In the genomic region with DNA sequence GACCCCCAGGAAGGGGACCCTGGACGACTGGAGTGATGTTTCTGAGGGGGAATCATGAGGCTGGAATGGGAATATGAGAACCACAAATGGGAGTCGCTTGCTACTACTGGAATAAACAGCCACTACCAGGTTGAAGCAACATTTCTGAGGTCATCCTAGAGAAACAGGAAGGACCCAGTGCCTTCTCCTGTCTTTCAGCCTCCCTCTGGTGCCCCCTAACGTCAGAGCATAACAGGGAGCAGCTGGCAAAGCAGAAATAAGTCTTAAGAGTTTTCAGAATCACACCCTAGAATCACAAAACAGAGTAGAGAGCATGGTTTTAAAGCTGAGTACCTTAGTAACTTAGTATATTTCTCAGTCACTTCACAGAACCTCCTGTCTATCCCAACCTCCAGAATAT, we compare ENCODE assay signal across 8 cellular contexts.
A peak's percentile ranks its signal among the peaks of the same experiment; 100 is the strongest.
DNase-seq lines count a peak whose midpoint lies in the region; ATAC-seq and TF ChIP-seq lines count a peak whose summit lies in the region.

No MANE protein-coding gene starts in this region.

- H3K4me2 ChIP-seq in PC-9, result no peak overlapping the region

- POLR2A ChIA-PET in PC-9 (lab: Charles Lee; ENCODE audit: unreplicated experiment), result no interaction called here

- no peaks in the 10 kb centered on the region for H3K9me3 ChIP-seq in PC-9 (ENCODE audit: insufficient read depth, low read depth)

- TF ChIP-seq CTCF in PC-9 (conservative IDR thresholded peaks at IDR 0.05) (peak; percentile 53; the same call in 1 of the 2 replicates), foreskin keratinocyte (conservative IDR thresholded peaks at IDR 0.05) (peak; percentile 82)

- no peaks in the 10 kb centered on the region for H3K9me3 Mint-ChIP-seq in stimulated activated memory B cell treated with anti-CD40 and anti-IgM and Interleukin-4, amounts not matched to agents 10 μg/mL and 1 μg/mL and 100 μg/mL, for 72 hours

- no peaks in the 10 kb centered on the region for H3F3A ChIP-seq in PC-9 (ENCODE audit: insufficient read depth, low read depth)

- H3K4me3 Mint-ChIP-seq in stimulated activated memory B cell treated with anti-CD40 and anti-IgM and Interleukin-4, amounts not matched to agents 10 μg/mL and 1 μg/mL and 100 μg/mL, for 72 hours, result no peak overlapping the region

- no peaks in the 10 kb centered on the region for H3K4me1 Mint-ChIP-seq in stimulated activated memory B cell treated with anti-CD40 and anti-IgM and Interleukin-4, amounts not matched to agents 10 μg/mL and 1 μg/mL and 100 μg/mL, for 72 hours

- DNase-seq in COLO829 (ENCODE audit: low spot score) (peak; percentile 73), PC-9 (peak in 1 of 2 experiments; percentile 37), foreskin keratinocyte (peak; percentile 38 to 60), NCI-H1092 treated with DMSO at 0.1 percent for 48 hours (lab: John Stamatoyannopoulos, UW) (no peak)

- H3K36me3 ChIP-seq in PC-9 (ENCODE audit: low read depth), result no peaks in the 10 kb centered on the region

- H3K27me3 ChIP-seq in PC-9 (ENCODE audit: insufficient read depth, low read depth), result no peaks in the 10 kb centered on the region
- H3K27me3 ChIP-seq in foreskin keratinocyte, result no peaks in the 10 kb centered on the region

- H3K4me1 ChIP-seq in PC-9 (replicated peaks; ENCODE audit: insufficient read depth), result no peaks in the 10 kb centered on the region
- no peaks in the 10 kb centered on the region for H3K4me1 ChIP-seq in foreskin keratinocyte

- no peak overlapping the region for H2AFZ ChIP-seq in PC-9

- H3K9me2 ChIP-seq in PC-9 (ENCODE audit: insufficient read depth), result no peaks in the 10 kb centered on the region

- peak; percentile 71 for ATAC-seq in GM18861 (IDR thresholded peaks at IDR 0.05; ENCODE audit: unreplicated experiment)
- ATAC-seq in HG03139 (IDR thresholded peaks at IDR 0.05; ENCODE audit: unreplicated experiment), result peak; percentile 84
- peak; percentile 85 for ATAC-seq in foreskin keratinocyte
- ATAC-seq in HG02852 (IDR thresholded peaks at IDR 0.05; ENCODE audit: unreplicated experiment), result no peak
- no peak for ATAC-seq in stimulated activated memory B cell treated with anti-CD40 and anti-IgM and Interleukin-4, amounts not matched to agents 10 μg/mL and 1 μg/mL and 100 μg/mL, for 72 hours

- no peak overlapping the region for H3K27ac Mint-ChIP-seq in stimulated activated memory B cell treated with anti-CD40 and anti-IgM and Interleukin-4, amounts not matched to agents 10 μg/mL and 1 μg/mL and 100 μg/mL, for 72 hours

- CTCF ChIA-PET in PC-9 (lab: Charles Lee), result no interaction called here

- no peaks in the 10 kb centered on the region for H3K27me3 Mint-ChIP-seq in stimulated activated memory B cell treated with anti-CD40 and anti-IgM and Interleukin-4, amounts not matched to agents 10 μg/mL and 1 μg/mL and 100 μg/mL, for 72 hours

- BruUV-seq in PC-9 (replicated peaks; lab: Mats Ljungman, UMichigan), result no TSS peak

- H3K79me2 ChIP-seq in PC-9 (ENCODE audit: low read depth), result no peaks in the 10 kb centered on the region

- no peaks in the 10 kb centered on the region for H3K36me3 Mint-ChIP-seq in stimulated activated memory B cell treated with anti-CD40 and anti-IgM and Interleukin-4, amounts not matched to agents 10 μg/mL and 1 μg/mL and 100 μg/mL, for 72 hours

- H4K20me1 ChIP-seq in PC-9 (ENCODE audit: insufficient read depth), result no peaks in the 10 kb centered on the region

- H3K4me3 ChIP-seq in PC-9, result no peak overlapping the region

- intact Hi-C loops in PC-9 (cut with micrococcal nuclease; ENCODE audit: unreplicated experiment), result loop anchor here (5.0 kb wide), 1 partner anchor 338 kb away; no protein-coding TSS in a partner anchor

- H3K27ac ChIP-seq in PC-9, result no peak overlapping the region
- H3K27ac ChIP-seq in foreskin keratinocyte, result no peak overlapping the region

Comparison
In these comparisons a context has a peak if more than half of its experiments do, and no peak if none do; other contexts are left out.
1. ATAC-seq: peak in GM18861 (single experiment), HG03139 (single experiment) and foreskin keratinocyte (single experiment); none in HG02852 (single experiment) and stimulated activated memory B cell treated with anti-CD40 and anti-IgM and Interleukin-4, amounts not matched to agents 10 μg/mL and 1 μg/mL and 100 μg/mL, for 72 hours (single experiment).